ENCODE assay signal across 36 cellular contexts in genomic region chr1:172559811-172560210, GRCh38.
"Had no signal": no experiment of that assay in that cellular context is flagged by ENCODE, and none has a peak within 500 bp of the region (broad histone marks: within the 10 kb centered on the region; RNA-seq: fewer than 3 reads in every experiment).

No MANE protein-coding gene starts in this region.

- H3K27ac Mint-ChIP-seq: activated B cell treated with CpG ODN at 0.5 μM for 24 hours; activated CD4-positive, alpha-beta memory T cell treated with anti-CD3 and anti-CD28 coated beads for 36 hours; activated CD4-positive, alpha-beta T cell treated with anti-CD3 and anti-CD28 coated beads, Interleukin-2, amount 10 ng/mL, durations not matched to agents 24 days and 14 days; activated CD8-positive, alpha-beta T cell treated with anti-CD3 and anti-CD28 coated beads for 36 hours; activated naive CD4-positive, alpha-beta T cell treated with anti-CD3 and anti-CD28 coated beads for 36 hours; activated naive CD4-positive, alpha-beta T cell treated with anti-CD3 and anti-CD28 coated beads, Interleukin-2, amount 50 U/mL, for 72 hours; activated T-helper 1 cell treated with anti-CD3 and anti-CD28 coated beads, Interleukin-12 subunit alpha, Interleukin-12 subunit beta, Interleukin-2, Interleukin-4 antibody, amounts not matched to agents 30 ng/mL and 10 ng/mL and 1 ng/mL, durations not matched to agents 14 hours and 24 hours and 36 hours; activated T-helper 17 cell treated with anti-CD3 and anti-CD28 coated beads, Interleukin-2, amount 50 U/mL, for 72 hours had no signal

- H3K27me3 Mint-ChIP-seq: activated B cell treated with CpG ODN at 0.5 μM for 24 hours; activated CD4-positive, alpha-beta memory T cell treated with anti-CD3 and anti-CD28 coated beads for 36 hours; activated CD4-positive, alpha-beta T cell treated with anti-CD3 and anti-CD28 coated beads, Interleukin-2, amount 10 ng/mL, durations not matched to agents 24 days and 14 days; activated CD8-positive, alpha-beta T cell treated with anti-CD3 and anti-CD28 coated beads for 36 hours; activated naive CD8-positive, alpha-beta T cell treated with anti-CD3 and anti-CD28 coated beads for 36 hours; activated T-helper 17 cell treated with anti-CD3 and anti-CD28 coated beads, Interleukin-2, amount 50 U/mL, for 72 hours; central memory CD8-positive, alpha-beta T cell; T-cell had no signal

- H3K4me3 ChIP-seq: adrenal gland, body of pancreas, breast epithelium had no signal

- H3K9me3 ChIP-seq: adrenal gland, body of pancreas, breast epithelium had no signal

- ATAC-seq: activated CD8-positive, alpha-beta T cell treated with anti-CD3 and anti-CD28 coated beads for 36 hours; activated naive CD4-positive, alpha-beta T cell treated with anti-CD3 and anti-CD28 coated beads, Interleukin-2, amount 50 U/mL, for 72 hours; activated T-cell treated with anti-CD3 and anti-CD28 coated beads, Interleukin-2, amount 50 U/mL, for 4 hours; activated T-cell treated with anti-CD3 and anti-CD28 coated beads, Interleukin-2, amount 50 U/mL, for 72 hours; activated T-helper 17 cell treated with anti-CD3 and anti-CD28 coated beads, Interleukin-2, amount 50 U/mL, for 72 hours; body of pancreas; T-cell had no signal

- H3K27ac ChIP-seq: adrenal gland, body of pancreas, brain microvascular endothelial cell, breast epithelium, VCaP had no signal

- H3K9me3 Mint-ChIP-seq: activated CD4-positive, alpha-beta memory T cell treated with anti-CD3 and anti-CD28 coated beads for 36 hours; activated naive CD4-positive, alpha-beta T cell treated with anti-CD3 and anti-CD28 coated beads for 36 hours; activated naive CD8-positive, alpha-beta T cell treated with anti-CD3 and anti-CD28 coated beads for 36 hours; activated T-cell treated with anti-CD3 and anti-CD28 coated beads, Interleukin-2, amount 50 U/mL, for 4 hours; activated T-helper 1 cell treated with anti-CD3 and anti-CD28 coated beads, Interleukin-12 subunit alpha, Interleukin-12 subunit beta, Interleukin-2, Interleukin-4 antibody, amounts not matched to agents 30 ng/mL and 10 ng/mL and 1 ng/mL, durations not matched to agents 14 hours and 24 hours and 36 hours; central memory CD8-positive, alpha-beta T cell; T-cell had no signal

- H3K4me3 Mint-ChIP-seq: activated B cell treated with CpG ODN at 0.5 μM for 24 hours; activated CD4-positive, alpha-beta memory T cell treated with anti-CD3 and anti-CD28 coated beads for 36 hours; activated CD4-positive, alpha-beta T cell treated with anti-CD3 and anti-CD28 coated beads, Interleukin-2, amount 10 ng/mL, durations not matched to agents 24 days and 14 days; activated CD8-positive, alpha-beta T cell treated with anti-CD3 and anti-CD28 coated beads for 36 hours; activated naive CD4-positive, alpha-beta T cell treated with anti-CD3 and anti-CD28 coated beads for 36 hours; activated naive CD8-positive, alpha-beta T cell treated with anti-CD3 and anti-CD28 coated beads for 36 hours; activated T-cell treated with anti-CD3 and anti-CD28 coated beads, Interleukin-2, amount 50 U/mL, for 4 hours; activated T-cell treated with anti-CD3 and anti-CD28 coated beads, Interleukin-2, amount 50 U/mL, for 72 hours; activated T-helper 1 cell treated with anti-CD3 and anti-CD28 coated beads, Interleukin-12 subunit alpha, Interleukin-12 subunit beta, Interleukin-2, Interleukin-4 antibody, amounts not matched to agents 30 ng/mL and 10 ng/mL and 1 ng/mL, durations not matched to agents 14 hours and 24 hours and 36 hours; activated T-helper 17 cell treated with anti-CD3 and anti-CD28 coated beads, Interleukin-2, amount 50 U/mL, for 72 hours; central memory CD8-positive, alpha-beta T cell; T-cell; T-helper 2 cell treated with Interferon-gamma antibody and Interleukin-4, amounts not matched to agents 5 μg/mL and 100 μg/mL, for 36 hours had no signal

- H3K36me3 ChIP-seq: breast epithelium had no signal

- H3K4me1 ChIP-seq: adrenal gland, breast epithelium had no signal

- H3K27me3 ChIP-seq: adrenal gland, body of pancreas, brain microvascular endothelial cell, breast epithelium had no signal

- DNase-seq: activated B cell treated with CpG ODN at 0.5 μM for 24 hours; activated CD4-positive, alpha-beta memory T cell treated with anti-CD3 and anti-CD28 coated beads for 36 hours; activated CD4-positive, alpha-beta T cell treated with anti-CD3 and anti-CD28 coated beads for 4 hours; activated CD4-positive, alpha-beta T cell treated with anti-CD3 and anti-CD28 coated beads, Interleukin-2, amount 10 ng/mL, durations not matched to agents 24 days and 14 days; activated CD4-positive, alpha-beta T cell treated with anti-CD3 and anti-CD28 coated beads, Interleukin-2, amount 50 U/mL, for 1 hour; activated CD4-positive, alpha-beta T cell treated with anti-CD3 and anti-CD28 coated beads, Interleukin-2, amount 50 U/mL, for 4 hours; activated CD4-positive, CD25-positive, alpha-beta regulatory T cell treated with anti-CD3 and anti-CD28 coated beads, Interleukin-2, amount 50 U/mL, for 72 hours; activated CD8-positive, alpha-beta memory T cell treated with anti-CD3 and anti-CD28 coated beads, Interleukin-2, amount 50 U/mL, for 4 hours; activated CD8-positive, alpha-beta T cell treated with anti-CD3 and anti-CD28 coated beads for 36 hours; activated effector memory CD4-positive, alpha-beta T cell treated with anti-CD3 and anti-CD28 coated beads, Interleukin-2, amount 50 U/mL, for 16 hours; activated gamma-delta T cell treated with Interleukin-2 at 50 U/mL for 16 hours; activated naive CD4-positive, alpha-beta T cell; activated naive CD4-positive, alpha-beta T cell treated with anti-CD3 and anti-CD28 coated beads for 36 hours; activated naive CD4-positive, alpha-beta T cell treated with anti-CD3 and anti-CD28 coated beads, Interleukin-2, amount 50 U/mL, for 16 hours; activated naive CD8-positive, alpha-beta T cell treated with anti-CD3 and anti-CD28 coated beads for 36 hours; activated T-cell treated with anti-CD3 and anti-CD28 coated beads for 4 hours; activated T-cell treated with anti-CD3 and anti-CD28 coated beads, Interleukin-2, amount 50 U/mL, for 1 hour; activated T-cell treated with anti-CD3 and anti-CD28 coated beads, Interleukin-2, amount 50 U/mL, for 4 hours; activated T-cell treated with anti-CD3 and anti-CD28 coated beads, Interleukin-2, amount 50 U/mL, for 72 hours; adrenal gland; amniotic stem cell; aorta; body of pancreas; brain microvascular endothelial cell; caudate nucleus; cerebellar nuclear complex; T-cell; T-helper 2 cell; T-helper 9 cell had no signal
